ENCODE assay signal across 27 cellular contexts in genomic region chr6:154632121-154632520, GRCh38.
A peak's percentile ranks its signal among the peaks of the same experiment; 100 is the strongest.
DNase-seq lines count a peak whose midpoint lies in the region; ATAC-seq, FAIRE-seq and TF ChIP-seq lines count a peak whose summit lies in the region.
"Had no signal": no experiment of that assay in that cellular context is flagged by ENCODE, and none has a peak within 500 bp of the region (broad histone marks: within the 10 kb centered on the region; RNA-seq: fewer than 3 reads in every experiment).

No MANE protein-coding gene starts in this region.

- H4K20me1 ChIP-seq in astrocyte (ENCODE audit: insufficient read depth, low read length), result no peaks in the 10 kb centered on the region
- H4K20me1 ChIP-seq: BLaER1 treated with 17β-estradiol and CSF1 and Interleukin-3, amounts not matched to agents 10 nM and 100 nM had no signal

- DNase-seq in astrocyte (ENCODE audit: low read depth), result peak; percentile 78
- peak; percentile 90 for DNase-seq in dermis blood vessel endothelial cell
- peak; percentile 94 for DNase-seq in fibroblast of the aortic adventitia (ENCODE audit: low read depth)
- no peak for DNase-seq in sciatic nerve (ENCODE audit: low spot score)
- no peak for DNase-seq in OCI-M2 (lab: John Stamatoyannopoulos, UW; ENCODE audit: unreplicated experiment)
- DNase-seq in CD4-positive, alpha-beta T cell, result no peak
- DNase-seq: AML-193; CD8-positive, alpha-beta T cell; DMS 273 treated with DMSO at 0.1 percent for 48 hours; DMS79; EL; GDM1; H7; KG1; MG63; NCI-H1105 treated with DMSO at 0.1 percent for 48 hours; NCI-H146; NCI-H1930; NCI-H2107; NCI-H524; NCI-H748 treated with DMSO at 0.1 percent for 48 hours; PC-3; Right ventricle myocardium superior had no signal

- H3K4me1 ChIP-seq in astrocyte (ENCODE audit: insufficient read depth, low read length), result peaks cover 6% of the 10 kb centered on the region
- H3K4me1 ChIP-seq: BLaER1 treated with 17β-estradiol and CSF1 and Interleukin-3, amounts not matched to agents 10 nM and 100 nM had no signal

- ATAC-seq in sciatic nerve, result peak; percentile 44
- no peak for ATAC-seq in GM18870 (IDR thresholded peaks at IDR 0.05; ENCODE audit: unreplicated experiment)
- ATAC-seq in CD4-positive, alpha-beta T cell (ENCODE audit: poor library complexity), result no peak
- ATAC-seq: CD8-positive, alpha-beta T cell; GM12878; PC-3 had no signal

- no peaks in the 10 kb centered on the region for H3K4me1 Mint-ChIP-seq in astrocyte (ENCODE audit: low read depth, unreplicated experiment)
- H3K4me1 Mint-ChIP-seq in CD4-positive, alpha-beta T cell (ENCODE audit: low read depth), result no peaks in the 10 kb centered on the region

- H3K79me2 ChIP-seq in astrocyte (ENCODE audit: insufficient read depth, low read length), result no peaks in the 10 kb centered on the region

- H3K36me3 Mint-ChIP-seq in astrocyte (ENCODE audit: low read depth, unreplicated experiment), result no peaks in the 10 kb centered on the region
- H3K36me3 Mint-ChIP-seq in CD4-positive, alpha-beta T cell (ENCODE audit: low read depth), result no peaks in the 10 kb centered on the region
- H3K36me3 Mint-ChIP-seq: CD8-positive, alpha-beta T cell had no signal

- POLR2A ChIA-PET in CD4-positive, alpha-beta T cell (lab: Charles Lee), result no interaction called here

- peak overlapping the region; percentile 31 for H3K4me2 ChIP-seq in astrocyte (ENCODE audit: low read length)
- H3K4me2 ChIP-seq: BLaER1 treated with 17β-estradiol and CSF1 and Interleukin-3, amounts not matched to agents 10 nM and 100 nM had no signal

- CTCF ChIA-PET in CD4-positive, alpha-beta T cell (lab: Charles Lee), result no interaction called here

- no peak overlapping the region for H3K27ac ChIP-seq in astrocyte (ENCODE audit: low read depth, low read length)
- H3K27ac ChIP-seq in CD4-positive, alpha-beta T cell (ENCODE audit: low read depth, low read length), result no peak overlapping the region
- H3K27ac ChIP-seq: BLaER1 treated with 17β-estradiol and CSF1 and Interleukin-3, amounts not matched to agents 10 nM and 100 nM had no signal

- TF ChIP-seq CTCF in astrocyte (IDR thresholded peaks at IDR 0.05; ENCODE audit: insufficient read depth, low read depth, low read length) (no peak), fibroblast of the aortic adventitia (IDR thresholded peaks at IDR 0.05; ENCODE audit: insufficient read depth, low read length) (no peak)
- TF ChIP-seq CTCF in CD4-positive, alpha-beta T cell (IDR thresholded peaks at IDR 0.05), result no peak

- H3K4me3 Mint-ChIP-seq in astrocyte (ENCODE audit: unreplicated experiment), result no peak overlapping the region
- H3K4me3 Mint-ChIP-seq in CD4-positive, alpha-beta T cell, result no peak overlapping the region
- H3K4me3 Mint-ChIP-seq: CD8-positive, alpha-beta T cell had no signal

- no peak for FAIRE-seq in astrocyte (lab: Jason Lieb, UNC)
- FAIRE-seq: A204.1, GM12878 had no signal

- H2AFZ ChIP-seq in astrocyte (ENCODE audit: low read depth, low read length), result no peak overlapping the region

- no peaks in the 10 kb centered on the region for H3K27me3 ChIP-seq in astrocyte (ENCODE audit: insufficient read depth, low read length)
- H3K27me3 ChIP-seq in CD4-positive, alpha-beta T cell (ENCODE audit: control insufficient read depth, insufficient read depth, low read length), result no peaks in the 10 kb centered on the region
- H3K27me3 ChIP-seq: BLaER1 treated with 17β-estradiol and CSF1 and Interleukin-3, amounts not matched to agents 10 nM and 100 nM; MG63 had no signal

- H3K9ac ChIP-seq in astrocyte (ENCODE audit: low read length), result no peak overlapping the region
- H3K9ac ChIP-seq: BLaER1 treated with 17β-estradiol and CSF1 and Interleukin-3, amounts not matched to agents 10 nM and 100 nM had no signal

- no peak overlapping the region for H3K27ac Mint-ChIP-seq in astrocyte (ENCODE audit: unreplicated experiment)
- no peak overlapping the region for H3K27ac Mint-ChIP-seq in CD4-positive, alpha-beta T cell
- H3K27ac Mint-ChIP-seq: CD8-positive, alpha-beta T cell had no signal

- no peaks in the 10 kb centered on the region for H3K9me3 Mint-ChIP-seq in astrocyte (ENCODE audit: unreplicated experiment)
- H3K9me3 Mint-ChIP-seq in CD4-positive, alpha-beta T cell, result peaks cover 10% of the 10 kb centered on the region

- no peaks in the 10 kb centered on the region for H3K27me3 Mint-ChIP-seq in astrocyte (ENCODE audit: low read depth, unreplicated experiment)
- peaks cover 13% of the 10 kb centered on the region for H3K27me3 Mint-ChIP-seq in CD4-positive, alpha-beta T cell

- intact Hi-C loops in sciatic nerve (cut with DNase I), result no loop called here
- intact Hi-C loops in CD4-positive, alpha-beta T cell (cut with DNase I, micrococcal nuclease), result no loop called here

- H3K4me3 ChIP-seq in astrocyte (ENCODE audit: insufficient read depth, low read depth, low read length), result no peak overlapping the region
- no peak overlapping the region for H3K4me3 ChIP-seq in fibroblast of the aortic adventitia (ENCODE audit: low read depth, low read length)
- H3K4me3 ChIP-seq: BLaER1 treated with 17β-estradiol and CSF1 and Interleukin-3, amounts not matched to agents 10 nM and 100 nM; GM12878; MG63 had no signal

- H3K36me3 ChIP-seq in astrocyte (ENCODE audit: insufficient read depth, low read length), result no peaks in the 10 kb centered on the region
- H3K36me3 ChIP-seq: BLaER1 treated with 17β-estradiol and CSF1 and Interleukin-3, amounts not matched to agents 10 nM and 100 nM; MG63 had no signal

- H3K9me3 ChIP-seq in astrocyte (ENCODE audit: insufficient read depth, low read depth, low read length), result no peaks in the 10 kb centered on the region
- H3K9me3 ChIP-seq in CD4-positive, alpha-beta T cell (ENCODE audit: control insufficient read depth, low read length), result peaks cover 4% of the 10 kb centered on the region
- H3K9me3 ChIP-seq: MG63 had no signal

Comparison
In these comparisons a context has a peak if more than half of its experiments do, and no peak if none do; other contexts are left out.
1. DNase-seq: peak in astrocyte (single experiment), dermis blood vessel endothelial cell (single experiment) and fibroblast of the aortic adventitia (single experiment); none in sciatic nerve (single experiment), OCI-M2 (single experiment) and CD4-positive, alpha-beta T cell (0 of 10).